Comparison of ENCODE assay signal across 17 cellular contexts in the genomic region with DNA sequence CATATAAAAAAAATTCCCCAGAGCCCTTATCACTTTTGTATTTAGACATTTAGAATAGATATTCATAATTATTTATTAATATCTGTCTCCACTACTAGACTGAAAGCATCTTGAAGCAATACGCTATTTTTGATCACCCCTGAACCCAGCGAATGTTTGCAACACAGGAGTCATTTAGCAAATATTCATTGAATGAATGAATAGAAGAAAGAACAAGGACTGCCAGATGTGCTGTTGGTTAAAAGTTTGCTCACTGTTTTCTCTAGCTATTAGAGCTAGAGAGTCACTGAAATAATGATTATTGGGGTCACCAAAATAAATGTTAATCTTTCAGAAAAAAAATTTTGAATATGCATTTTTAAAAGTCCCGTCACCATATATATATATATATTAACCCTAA.
"Had no signal": no experiment of that assay in that cellular context is flagged by ENCODE, and none has a peak within 500 bp of the region (broad histone marks: within the 10 kb centered on the region; RNA-seq: fewer than 3 reads in every experiment).

No MANE protein-coding gene starts in this region.

- DNase-seq: dermis blood vessel endothelial cell; dorsolateral prefrontal cortex; effector CD4-positive, alpha-beta T cell; effector memory CD4-positive, alpha-beta T cell; heart left ventricle; left cardiac atrium; left lung; left ventricle myocardium superior; lower lobe of right lung; mesenchymal stem cell; mucosa of descending colon; naive B cell; naive thymus-derived CD8-positive, alpha-beta T cell had no signal

- H3K27me3 ChIP-seq: dorsolateral prefrontal cortex, esophagus muscularis mucosa, gastroesophageal sphincter, heart left ventricle, hepatocyte, left lung had no signal

- H2AFZ ChIP-seq: hepatocyte had no signal

- H3K79me2 ChIP-seq: hepatocyte had no signal

- ATAC-seq: gastroesophageal sphincter; heart left ventricle; left cardiac atrium; left lung; left ventricle myocardium superior; lower lobe of right lung; mucosa of descending colon; naive thymus-derived CD8-positive, alpha-beta T cell had no signal

- H3K4me1 ChIP-seq: esophagus muscularis mucosa, gastroesophageal sphincter, heart left ventricle, left lung, lower lobe of right lung had no signal

- H3K36me3 ChIP-seq: gastroesophageal sphincter, left lung, lower lobe of right lung had no signal

- H3K4me2 ChIP-seq: hepatocyte had no signal

- H3K9me3 ChIP-seq: esophagus muscularis mucosa, gastroesophageal sphincter, heart left ventricle, left lung, lower lobe of right lung, mucosa of descending colon had no signal

- H3K4me3 ChIP-seq: coronary artery, dorsolateral prefrontal cortex, esophagus muscularis mucosa, gastroesophageal sphincter, heart left ventricle, hepatocyte, left lung, lower lobe of right lung, mucosa of descending colon had no signal

- H3K27ac ChIP-seq: coronary artery, dorsolateral prefrontal cortex, esophagus muscularis mucosa, gastroesophageal sphincter, heart left ventricle, hepatocyte, left lung, lower lobe of right lung had no signal
